In genomic region chr14:31206536-31207286, GRCh38 we compare ENCODE assay signal across 8 cellular contexts. TPM values are rescaled to one million over a fixed set of nuclear protein-coding genes. Genes with fewer than 3 reads are reported as not detected.
DNase-seq lines count a peak whose midpoint lies in the region; ATAC-seq and TF ChIP-seq lines count a peak whose summit lies in the region.

No MANE protein-coding gene starts in this region.

- no peak for TF ChIP-seq CTCF in choroid plexus epithelial cell (conservative IDR thresholded peaks at IDR 0.05; ENCODE audit: low read depth, low read length)
- no peak for TF ChIP-seq CTCF in lower lobe of right lung (IDR thresholded peaks at IDR 0.05)

- H3K27me3 ChIP-seq in lower lobe of right lung (ENCODE audit: low read depth): no peaks in the 10 kb centered on the region

- H3K9me3 ChIP-seq in lower lobe of right lung: no peaks in the 10 kb centered on the region

- H3K36me3 ChIP-seq in lower lobe of right lung: peaks cover 20% of the 10 kb centered on the region

- peaks cover 34% of the 10 kb centered on the region for H3K4me1 ChIP-seq in lower lobe of right lung

- DNase-seq in DMS79 treated with DMSO at 0.1 percent for 48 hours (lab: John Stamatoyannopoulos, UW) (peak; percentile 61), HuH-7 (ENCODE audit: low spot score) (peak; percentile 71), choroid plexus epithelial cell (ENCODE audit: low read depth) (no peak), lower lobe of right lung (peak; percentile 57), hepatic stellate cell (ENCODE audit: low spot score) (no peak)
- peak; percentile 28 for DNase-seq in activated CD4-positive, alpha-beta T cell treated with anti-CD3 and anti-CD28 coated beads for 1 hour
- peak; percentile 5 for DNase-seq in stimulated activated CD8-positive, alpha-beta memory T cell treated with anti-CD3 and anti-CD28 coated beads, Interleukin-15, amount 100 ng/mL, for 1 hour (ENCODE audit: low read depth)

- peak; percentile 18 for ATAC-seq in GM21381 (IDR thresholded peaks at IDR 0.05; ENCODE audit: unreplicated experiment)
- peak; percentile 37 to 46 for ATAC-seq in lower lobe of right lung

- peak overlapping the region; percentile 100 for H3K27ac ChIP-seq in lower lobe of right lung

- H3K4me3 ChIP-seq in choroid plexus epithelial cell (ENCODE audit: low read depth, low read length) (peak overlapping the region; percentile 83), lower lobe of right lung (peak overlapping the region; percentile 94)

- intact Hi-C loops in lower lobe of right lung (cut with DNase I): no loop called here

RNA-seq across cellular contexts. Expression of gene HECTD1, which starts 0.9 kb away (rescaled TPM):
- 166 TPM for total RNA-seq in lower lobe of right lung

Comparison
In these comparisons a context has a peak if more than half of its experiments do, and no peak if none do; other contexts are left out.
1. DNase-seq: peak in DMS79 treated with DMSO at 0.1 percent for 48 hours (single experiment), HuH-7 (single experiment), activated CD4-positive, alpha-beta T cell treated with anti-CD3 and anti-CD28 coated beads for 1 hour (single experiment), lower lobe of right lung (single experiment) and stimulated activated CD8-positive, alpha-beta memory T cell treated with anti-CD3 and anti-CD28 coated beads, Interleukin-15, amount 100 ng/mL, for 1 hour (single experiment); none in choroid plexus epithelial cell (single experiment) and hepatic stellate cell (single experiment).